Comparison of ENCODE assay signal across 8 cellular contexts in the genomic region with DNA sequence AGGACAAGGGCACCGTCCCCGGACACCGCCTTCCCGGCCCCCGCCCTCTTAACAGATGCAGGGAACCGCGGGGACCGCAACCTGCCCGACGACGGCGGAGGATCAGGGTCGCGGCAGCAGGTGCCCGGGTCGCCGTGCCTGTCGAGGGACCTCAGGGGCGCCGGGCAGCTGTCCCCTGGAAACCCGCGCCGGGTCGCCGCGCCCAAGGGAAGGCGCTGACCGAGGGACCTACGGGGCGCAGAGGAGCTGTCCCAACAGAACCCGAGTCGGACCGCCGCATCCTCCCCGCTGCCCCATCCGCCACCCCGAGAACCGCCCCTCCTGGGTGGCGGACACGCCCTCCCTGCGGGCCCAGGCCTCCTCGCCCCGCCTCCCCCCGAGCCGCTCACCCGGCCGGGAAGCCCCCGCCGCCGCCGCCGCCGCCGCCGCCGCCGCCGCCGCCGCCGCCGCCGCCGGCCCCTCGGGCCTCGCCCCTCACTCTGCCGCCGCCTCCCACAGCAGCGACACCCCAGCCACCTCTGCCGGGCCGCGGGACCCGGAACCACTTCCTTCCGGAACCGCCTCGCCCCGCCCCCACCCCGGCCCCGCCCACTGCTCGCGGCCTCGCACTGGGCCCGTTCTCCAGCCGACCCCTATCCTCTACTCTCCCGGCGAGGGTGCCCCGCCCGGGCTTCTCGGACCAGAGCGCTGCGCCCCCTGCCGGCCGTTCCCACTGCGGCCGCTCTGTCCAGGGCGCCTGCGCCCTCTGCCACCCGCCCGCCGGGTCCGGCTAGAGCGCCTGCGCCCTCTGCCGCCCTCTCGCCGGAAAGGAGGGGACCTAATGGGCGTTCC. TPM values are rescaled to one million over a fixed set of nuclear protein-coding genes. Genes with fewer than 3 reads are reported as not detected.
DNase-seq lines count a peak whose midpoint lies in the region; ATAC-seq, FAIRE-seq and TF ChIP-seq lines count a peak whose summit lies in the region.

BCLAF3 (minus strand) TSS at position 543 of the 831 bp plus-strand sequence. CDS start 20,797 bp downstream, outside the sequence.

- H3K36me3 ChIP-seq in endothelial cell of umbilical vein (ENCODE audit: control insufficient read depth in 2 of 2, extremely low read depth in 1 of 2, insufficient read depth in 2 of 2, low read length in 2 of 2) = no peaks in the 10 kb centered on the region

- DNase-seq in Caki2 (ENCODE audit: low read depth) (peak; percentile 86), HT-29 (ENCODE audit: low spot score) (peak; percentile 96), NOMO-1 (lab: John Stamatoyannopoulos, UW; ENCODE audit: unreplicated experiment in 2 of 2) (peak; percentile 63 to 87), endothelial cell of umbilical vein (ENCODE audit: low read depth, low spot score) (peak; percentile 76)
- peak; percentile 40 for DNase-seq in activated CD8-positive, alpha-beta memory T cell treated with anti-CD3 and anti-CD28 coated beads, Interleukin-2, amount 50 U/mL, for 24 hours (ENCODE audit: extremely low read depth)
- peak; percentile 81 to 87 for DNase-seq in stimulated activated CD8-positive, alpha-beta memory T cell treated with anti-CD3 and anti-CD28 coated beads, Interleukin-2, amount 100 ng/mL, for 48 hours (ENCODE audit: low read depth in 2 of 2)

- H3K4me3 ChIP-seq in endothelial cell of umbilical vein (replicated peaks in 1 of 3; ENCODE audit: insufficient read depth in 1 of 3, low read depth in 1 of 3, low read length in 3 of 3) (peak within 1 kb of the TSS; percentile 60 to 74 (median 65)), mononuclear cell (ENCODE audit: low read length) (peak within 1 kb of the TSS; percentile 54)

- H2AFZ ChIP-seq in endothelial cell of umbilical vein (ENCODE audit: low read depth, low read length) = peak within 1 kb of the TSS; percentile 83

- H3K9ac ChIP-seq in endothelial cell of umbilical vein (replicated peaks; ENCODE audit: extremely low read depth, insufficient read depth, low read length) = peak within 1 kb of the TSS; percentile 47

- ATAC-seq in GM21360 (IDR thresholded peaks at IDR 0.05; ENCODE audit: unreplicated experiment) = peak; percentile 94

- in situ Hi-C loops in Caki2 (cut with HindIII; ENCODE audit: low pct_unique_long_range_greater_than_20kb, low sequenced_read_pairs) = no loop called here

- no peak within 1 kb of the TSS for H3K27ac ChIP-seq in endothelial cell of umbilical vein (ENCODE audit: insufficient read depth, low read depth, low read length)

- H3K4me1 ChIP-seq in endothelial cell of umbilical vein (ENCODE audit: control insufficient read depth, extremely low read depth, insufficient read depth, low read length) (peaks cover 3% of the 10 kb centered on the region), mononuclear cell (ENCODE audit: insufficient read depth, low read length) (peaks cover 4% of the 10 kb centered on the region)

- POLR2A ChIA-PET in endothelial cell of umbilical vein (lab: Charles Lee) = no interaction called here

- no peak for TF ChIP-seq POLR2A in endothelial cell of umbilical vein (IDR thresholded peaks at IDR 0.05; ENCODE audit: low read depth, low read length)

- H3K27me3 ChIP-seq in endothelial cell of umbilical vein (ENCODE audit: control insufficient read depth in 2 of 2, insufficient read depth in 2 of 2, low read length in 2 of 2) (no peaks in the 10 kb centered on the region), mononuclear cell (ENCODE audit: insufficient read depth, low read length) (no peaks in the 10 kb centered on the region)

- no peaks in the 10 kb centered on the region for H4K20me1 ChIP-seq in endothelial cell of umbilical vein (replicated peaks; ENCODE audit: control insufficient read depth, extremely low read depth, insufficient read depth, low read length)

- CTCF ChIA-PET in endothelial cell of umbilical vein (lab: Charles Lee) = interaction anchor here (1.7 kb wide), 1 partner anchor 86 kb away, joined by 11 read pairs; no protein-coding TSS in a partner anchor

- BruUV-seq in endothelial cell of umbilical vein (replicated peaks; lab: Mats Ljungman, UMichigan) = no TSS peak

- dilution Hi-C loops in endothelial cell of umbilical vein (cut with MboI; ENCODE audit: extremely low pct_ligation_motif_present, low sequenced_read_pairs) = no loop called here

- H3K4me2 ChIP-seq in endothelial cell of umbilical vein (ENCODE audit: insufficient read depth, low read length) = peak within 1 kb of the TSS; percentile 84

- H3K9me1 ChIP-seq in endothelial cell of umbilical vein (replicated peaks; ENCODE audit: control insufficient read depth, extremely low read depth, insufficient read depth, low read length) = no peaks in the 10 kb centered on the region

- intact Hi-C loops in endothelial cell of umbilical vein (cut with micrococcal nuclease) = loop anchor here (1.0 to 2.0 kb wide), 7 partner anchors 77 to 618 kb away; no protein-coding TSS in a partner anchor

- no peaks in the 10 kb centered on the region for H3K79me2 ChIP-seq in endothelial cell of umbilical vein (ENCODE audit: control insufficient read depth, insufficient read depth, low read length)

- peak; percentile 65 to 80 for TF ChIP-seq CTCF in endothelial cell of umbilical vein (IDR thresholded peaks at IDR 0.05; ENCODE audit: extremely low read depth in 1 of 2, insufficient read depth in 1 of 2, low read depth in 1 of 2, low read length in 2 of 2)

- H3K9me3 ChIP-seq in endothelial cell of umbilical vein (replicated peaks; ENCODE audit: control insufficient read depth, insufficient read depth, low read length) (no peaks in the 10 kb centered on the region), mononuclear cell (ENCODE audit: low read depth, low read length) (no peaks in the 10 kb centered on the region)

- FAIRE-seq in endothelial cell of umbilical vein (lab: Jason Lieb, UNC) = peak; percentile 93

TF ChIP-seq in endothelial cell of umbilical vein, 7 proteins besides CTCF, POLR2A, EP300 and RAD21:
- TF ChIP-seq EZH2 (IDR thresholded peaks at IDR 0.05; ENCODE audit: borderline replicate concordance, low read depth, low read length, severe bottlenecking) = no peak
- TF ChIP-seq FOS (IDR thresholded peaks at IDR 0.05; ENCODE audit: borderline replicate concordance, insufficient read depth, low read length) = no peak
- TF ChIP-seq MYC (IDR thresholded peaks at IDR 0.05; ENCODE audit: low read depth, low read length) = no peak
- TF ChIP-seq GATA2 (IDR thresholded peaks at IDR 0.05; ENCODE audit: insufficient read depth, insufficient read length, low read depth, low read length) = no peak
- TF ChIP-seq POLR2AphosphoS5 (IDR thresholded peaks at IDR 0.05; ENCODE audit: insufficient read depth, low read depth, low read length) = no peak
- TF ChIP-seq JUN (IDR thresholded peaks at IDR 0.05; ENCODE audit: borderline replicate concordance, insufficient read depth, insufficient read length, low read depth) = no peak
- TF ChIP-seq, protein P1, sequence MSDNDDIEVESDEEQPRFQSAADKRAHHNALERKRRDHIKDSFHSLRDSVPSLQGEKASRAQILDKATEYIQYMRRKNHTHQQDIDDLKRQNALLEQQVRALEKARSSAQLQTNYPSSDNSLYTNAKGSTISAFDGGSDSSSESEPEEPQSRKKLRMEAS (IDR thresholded peaks at IDR 0.05; ENCODE audit: insufficient read depth, insufficient read length) = no peak

RNA-seq across cellular contexts. Expression of gene BCLAF3, which starts in this region (rescaled TPM):
- total RNA-seq in Caki2 (2014; rRNA removed; shearing (Covaris generic); ENCODE audit: low replicate concordance) = 1.9 and 2.0 TPM in 2 replicates
- total RNA-seq in HT-29 (2014; rRNA removed; shearing (Covaris generic)) = 2.6 and 2.8 TPM in 2 replicates
- total RNA-seq in endothelial cell of umbilical vein (5.0 and 5.1 TPM in 2 replicates), mononuclear cell (5.5 TPM)
- 0.40 and 5.1 TPM in 2 replicates for polyA plus RNA-seq in endothelial cell of umbilical vein
- 0.49 and 0.52 TPM in 2 replicates for polyA plus RNA-seq in endothelial cell of umbilical vein (2011; cell fraction: cytosol; rRNA removed)
- polyA plus RNA-seq in endothelial cell of umbilical vein (2011; cell fraction: nucleus; rRNA removed) = 3.1 and 4.2 TPM in 2 replicates
- 3.5 TPM in 2 replicates for polyA plus RNA-seq in endothelial cell of umbilical vein (2012)
- 0.70 and 1.4 TPM in 2 replicates for polyA minus RNA-seq in endothelial cell of umbilical vein
- 1.3 TPM for polyA minus RNA-seq in endothelial cell of umbilical vein (2011; cell fraction: cytosol; rRNA and poly(A)+ RNA removed)
- 3.4 and 5.8 TPM in 2 replicates for polyA minus RNA-seq in endothelial cell of umbilical vein (2011; cell fraction: nucleus; rRNA and poly(A)+ RNA removed)

Comparison
In these comparisons a context has a peak if more than half of its experiments do, and no peak if none do; other contexts are left out.
1. DNase-seq: peak in every context shown above with its lines; median percentile 96 in HT-29; 86 in Caki2; 84 in stimulated activated CD8-positive, alpha-beta memory T cell treated with anti-CD3 and anti-CD28 coated beads, Interleukin-2, amount 100 ng/mL, for 48 hours; 76 in endothelial cell of umbilical vein; 75 in NOMO-1; 40 in activated CD8-positive, alpha-beta memory T cell treated with anti-CD3 and anti-CD28 coated beads, Interleukin-2, amount 50 U/mL, for 24 hours.